34 cellular contexts compared by ENCODE assay signal in genomic region chr1:58200437-58200836, GRCh38.
DNase-seq lines count a peak whose midpoint lies in the region; ATAC-seq, FAIRE-seq and TF ChIP-seq lines count a peak whose summit lies in the region.
"Had no signal": no experiment of that assay in that cellular context is flagged by ENCODE, and none has a peak within 500 bp of the region (broad histone marks: within the 10 kb centered on the region; RNA-seq: fewer than 3 reads in every experiment).

No MANE protein-coding gene starts in this region.

- no peak overlapping the region for H2BK20ac ChIP-seq in IMR-90 (ENCODE audit: low read depth, low read length)

- no peak for TF ChIP-seq POLR2A in HepG2 (IDR thresholded peaks at IDR 0.05; ENCODE audit: insufficient read depth in 1 of 2, low read depth in 2 of 2, low read length in 2 of 2)
- no peak for TF ChIP-seq POLR2A in right lobe of liver (IDR thresholded peaks at IDR 0.05)
- TF ChIP-seq POLR2A in A549 (IDR thresholded peaks at IDR 0.05; ENCODE audit: low read length), result no peak
- no peak for TF ChIP-seq POLR2A in IMR-90 (IDR thresholded peaks at IDR 0.05; ENCODE audit: low read depth, low read length)
- no peak for TF ChIP-seq POLR2A in K562 (conservative IDR thresholded peaks at IDR 0.05)
- no peak for TF ChIP-seq POLR2A in GM12891 (IDR thresholded peaks at IDR 0.05; ENCODE audit: low read depth, low read length)

- TF ChIP-seq EP300 in HepG2 (IDR thresholded peaks at IDR 0.05; ENCODE audit: low read depth in 2 of 2, low read length in 2 of 2) (no peak), HepG2 (CRISPR knock-in tag; IDR thresholded peaks at IDR 0.05; ENCODE audit: borderline replicate concordance) (no peak), A549 (IDR thresholded peaks at IDR 0.05) (no peak), K562 (IDR thresholded peaks at IDR 0.05; ENCODE audit: low read length) (no peak)

- H2AK9ac ChIP-seq in IMR-90 (replicated peaks; ENCODE audit: low read depth, low read length, poor library complexity), result no peak overlapping the region

- no peak overlapping the region for H2BK15ac ChIP-seq in IMR-90 (ENCODE audit: low read depth, low read length)

- no peak overlapping the region for H2BK5ac ChIP-seq in IMR-90 (ENCODE audit: low read depth, low read length, poor library complexity, severe bottlenecking)

- intact Hi-C loops in HepG2 (cut with micrococcal nuclease; ENCODE audit: unreplicated experiment) (no loop called here), right lobe of liver (cut with DNase I) (no loop called here), IMR-90 (cut with micrococcal nuclease) (no loop called here), K562 (cut with micrococcal nuclease) (no loop called here)

- BruUV-seq in HepG2 (replicated peaks; lab: Mats Ljungman, UMichigan) (no TSS peak), IMR-90 (replicated peaks; lab: Mats Ljungman, UMichigan) (no TSS peak), K562 (replicated peaks; lab: Mats Ljungman, UMichigan) (no TSS peak)

- H2AFZ ChIP-seq in HepG2 (ENCODE audit: low read length), result no peak overlapping the region
- H2AFZ ChIP-seq in IMR-90 (replicated peaks; ENCODE audit: low read length, poor library complexity), result no peak overlapping the region
- no peak overlapping the region for H2AFZ ChIP-seq in K562 (ENCODE audit: low read depth, low read length)

- H3K27ac ChIP-seq in HepG2 (ENCODE audit: extremely low read length, insufficient read depth, low read length), result no peak overlapping the region
- H3K27ac ChIP-seq in right lobe of liver, result no peak overlapping the region
- no peak overlapping the region for H3K27ac ChIP-seq in A549
- no peak overlapping the region for H3K27ac ChIP-seq in IMR-90 (ENCODE audit: insufficient read depth, low read length)
- no peak overlapping the region for H3K27ac ChIP-seq in K562 (ENCODE audit: extremely low read depth, low read depth, low read length)
- H3K27ac ChIP-seq: 22Rv1; BLaER1; BLaER1 treated with 17β-estradiol and CSF1 and Interleukin-3, amounts not matched to agents 10 nM and 100 nM; C4-2B had no signal

- H3K9ac ChIP-seq in HepG2 (ENCODE audit: insufficient read depth, low read depth, low read length) (no peak overlapping the region), IMR-90 (ENCODE audit: low read depth, low read length) (no peak overlapping the region), K562 (ENCODE audit: insufficient read depth in 1 of 2, low read depth in 2 of 2, low read length in 2 of 2) (no peak overlapping the region)
- H3K9ac ChIP-seq: BLaER1; BLaER1 treated with 17β-estradiol and CSF1 and Interleukin-3, amounts not matched to agents 10 nM and 100 nM had no signal

- H3K9me3 ChIP-seq in HepG2 (ENCODE audit: low read length), result no peaks in the 10 kb centered on the region
- H3K9me3 ChIP-seq in right lobe of liver, result no peaks in the 10 kb centered on the region
- H3K9me3 ChIP-seq in A549, result no peaks in the 10 kb centered on the region
- H3K9me3 ChIP-seq in IMR-90 (ENCODE audit: control insufficient read depth, insufficient read depth, low read length), result no peaks in the 10 kb centered on the region
- no peaks in the 10 kb centered on the region for H3K9me3 ChIP-seq in K562 (replicated peaks; ENCODE audit: control insufficient read depth, insufficient read depth, low read depth, low read length)
- H3K9me3 ChIP-seq: BE2C; BLaER1; BLaER1 treated with 17β-estradiol and CSF1 and Interleukin-3, amounts not matched to agents 10 nM and 100 nM; Caco-2 had no signal

- H3K4me3 ChIP-seq in HepG2 (replicated peaks in 1 of 3; ENCODE audit: insufficient read depth in 1 of 3, low read depth in 2 of 3, low read length in 3 of 3), result no peak overlapping the region
- no peak overlapping the region for H3K4me3 ChIP-seq in right lobe of liver
- H3K4me3 ChIP-seq in A549, result no peak overlapping the region
- no peak overlapping the region for H3K4me3 ChIP-seq in IMR-90 (ENCODE audit: insufficient read depth, low read depth, low read length)
- no peak overlapping the region for H3K4me3 ChIP-seq in K562
- H3K4me3 ChIP-seq: BLaER1; BLaER1 treated with 17β-estradiol and CSF1 and Interleukin-3, amounts not matched to agents 10 nM and 100 nM had no signal

- H2BK120ac ChIP-seq in IMR-90 (ENCODE audit: low read depth, low read length), result no peak overlapping the region

- H3K4ac ChIP-seq in IMR-90 (ENCODE audit: low read depth, low read length), result no peak overlapping the region

- no peaks in the 10 kb centered on the region for H3K79me1 ChIP-seq in IMR-90 (ENCODE audit: low read depth in 1 of 2, low read length in 2 of 2)

- H4K8ac ChIP-seq in IMR-90 (ENCODE audit: low read depth in 2 of 2, low read length in 2 of 2), result no peak overlapping the region

- ATAC-seq in HepG2 (no peak), right lobe of liver (no peak), A549 (no peak), IMR-90 (ENCODE audit: low read depth) (no peak), K562 (no peak), HG03045 (IDR thresholded peaks at IDR 0.05; ENCODE audit: unreplicated experiment) (no peak)
- ATAC-seq: CD8-positive, alpha-beta T cell had no signal

- FAIRE-seq in HepG2 (lab: Jason Lieb, UNC) (no peak), A549 (lab: Jason Lieb, UNC) (no peak), K562 (lab: Jason Lieb, UNC) (no peak), GM12891 (lab: Jason Lieb, UNC) (no peak)
- FAIRE-seq: A204.1, D721Med had no signal

- H3K4me2 ChIP-seq in HepG2 (ENCODE audit: low read depth, low read length) (no peak overlapping the region), A549 (no peak overlapping the region), IMR-90 (ENCODE audit: low read depth, low read length) (no peak overlapping the region), K562 (ENCODE audit: insufficient read depth, low read length) (no peak overlapping the region)
- H3K4me2 ChIP-seq: BLaER1; BLaER1 treated with 17β-estradiol and CSF1 and Interleukin-3, amounts not matched to agents 10 nM and 100 nM had no signal

- DNase-seq in HepG2 (ENCODE audit: low spot score) (no peak), right lobe of liver (no peak), A549 (ENCODE audit: low read depth in 1 of 2, low spot score in 1 of 2) (no peak), IMR-90 (no peak), K562 (ENCODE audit: extremely low read depth in 1 of 4, low spot score in 3 of 4) (no peak), GM12891 (ENCODE audit: insufficient read length, low spot score) (no peak)
- DNase-seq in stimulated activated naive CD4-positive, alpha-beta T cell treated with Interleukin-2 at 50 U/mL for 16 hours (lab: John Stamatoyannopoulos, UW), result no peak
- DNase-seq: 8988T; ACHN; AML-193; BE2C; C1 segment of cervical spinal cord; Caco-2; Calu3; CD4-positive, alpha-beta memory T cell; CD4-positive, alpha-beta T cell; CD4-positive, CD25-positive, alpha-beta regulatory T cell; CD8-positive, alpha-beta memory T cell; CD8-positive, alpha-beta T cell; COR-L47; DMS 273 treated with DMSO at 0.1 percent for 48 hours; DMS153; DMS53; DMS79; DMS79 treated with DMSO at 0.1 percent for 48 hours; DND-41; EL had no signal

- H3K4me1 ChIP-seq in HepG2 (ENCODE audit: insufficient read depth, low read length), result no peaks in the 10 kb centered on the region
- peaks cover 0 to 11% (median 2%) of the 10 kb centered on the region in 4 donors for H3K4me1 ChIP-seq in right lobe of liver
- H3K4me1 ChIP-seq in A549, result no peaks in the 10 kb centered on the region
- H3K4me1 ChIP-seq in IMR-90 (ENCODE audit: control insufficient read depth, insufficient read depth, low read length), result no peaks in the 10 kb centered on the region
- no peaks in the 10 kb centered on the region for H3K4me1 ChIP-seq in K562 (replicated peaks in 1 of 2; ENCODE audit: control insufficient read depth in 2 of 2, insufficient read depth in 2 of 2, low read length in 2 of 2)
- H3K4me1 ChIP-seq: BE2C; BLaER1; BLaER1 treated with 17β-estradiol and CSF1 and Interleukin-3, amounts not matched to agents 10 nM and 100 nM; Caco-2 had no signal

- dilution Hi-C loops in IMR-90 (cut with HindIII; ENCODE audit: low sequenced_read_pairs, unreplicated experiment), result no loop called here

- H3K27me3 ChIP-seq in HepG2 (ENCODE audit: control insufficient read depth in 1 of 2, insufficient read depth in 2 of 2, low read length in 2 of 2), result no peaks in the 10 kb centered on the region
- H3K27me3 ChIP-seq in right lobe of liver, result no peaks in the 10 kb centered on the region
- no peaks in the 10 kb centered on the region for H3K27me3 ChIP-seq in IMR-90 (ENCODE audit: control insufficient read depth, insufficient read depth, low read length)
- no peaks in the 10 kb centered on the region for H3K27me3 ChIP-seq in K562 (ENCODE audit: control insufficient read depth in 2 of 2, insufficient read depth in 2 of 2, low read length in 2 of 2)
- H3K27me3 ChIP-seq: BE2C; BLaER1; BLaER1 treated with 17β-estradiol and CSF1 and Interleukin-3, amounts not matched to agents 10 nM and 100 nM had no signal

- no peak overlapping the region for H3K18ac ChIP-seq in IMR-90 (ENCODE audit: low read depth, low read length)

- in situ Hi-C loops in HepG2 (cut with HindIII; ENCODE audit: extremely low pct_ligation_motif_present, low pct_unique_long_range_greater_than_20kb), result no loop called here
- in situ Hi-C loops in IMR-90 (cut with MboI; ENCODE audit: low sequenced_read_pairs), result no loop called here
- in situ Hi-C loops in K562 (cut with MboI), result no loop called here

- no peak overlapping the region for H2AK5ac ChIP-seq in IMR-90 (ENCODE audit: low read depth, low read length)

- H3K36me3 ChIP-seq in HepG2 (replicated peaks in 1 of 2; ENCODE audit: control insufficient read depth in 1 of 2, insufficient read depth in 2 of 2, low read length in 2 of 2) (no peaks in the 10 kb centered on the region), right lobe of liver (no peaks in the 10 kb centered on the region), IMR-90 (ENCODE audit: control insufficient read depth, insufficient read depth, low read length) (no peaks in the 10 kb centered on the region), K562 (ENCODE audit: control insufficient read depth, insufficient read depth, low read length) (no peaks in the 10 kb centered on the region)
- H3K36me3 ChIP-seq: BE2C; BLaER1; BLaER1 treated with 17β-estradiol and CSF1 and Interleukin-3, amounts not matched to agents 10 nM and 100 nM had no signal

- H4K20me1 ChIP-seq in HepG2 (ENCODE audit: insufficient read depth, low read length) (no peaks in the 10 kb centered on the region), IMR-90 (ENCODE audit: insufficient read depth, low read length) (no peaks in the 10 kb centered on the region), K562 (replicated peaks; ENCODE audit: control insufficient read depth, insufficient read depth, low read length) (no peaks in the 10 kb centered on the region)
- H4K20me1 ChIP-seq: BLaER1; BLaER1 treated with 17β-estradiol and CSF1 and Interleukin-3, amounts not matched to agents 10 nM and 100 nM had no signal

- no peak overlapping the region for H4K91ac ChIP-seq in IMR-90 (ENCODE audit: insufficient read depth, low read depth, low read length)

- H3K23ac ChIP-seq in IMR-90 (ENCODE audit: low read depth, low read length), result no peak overlapping the region

- H3K79me2 ChIP-seq in HepG2 (ENCODE audit: insufficient read depth, low read length) (no peaks in the 10 kb centered on the region), K562 (ENCODE audit: control insufficient read depth, insufficient read depth, low read length) (no peaks in the 10 kb centered on the region)

- TF ChIP-seq RAD21 in HepG2 (CRISPR knock-in tag; IDR thresholded peaks at IDR 0.05) (no peak), A549 (conservative IDR thresholded peaks at IDR 0.05 in 1 of 2, IDR thresholded peaks at IDR 0.05 in 1 of 2) (no peak), IMR-90 (IDR thresholded peaks at IDR 0.05; ENCODE audit: low read length) (no peak), K562 (CRISPR knock-in tag; conservative IDR thresholded peaks at IDR 0.05 in 1 of 2, IDR thresholded peaks at IDR 0.05 in 1 of 2) (no peak)

- TF ChIP-seq CTCF in HepG2 (CRISPR knock-in tag; IDR thresholded peaks at IDR 0.05) (no peak), right lobe of liver (IDR thresholded peaks at IDR 0.05) (no peak), A549 (IDR thresholded peaks at IDR 0.05) (no peak), IMR-90 (conservative IDR thresholded peaks at IDR 0.05; ENCODE audit: low read depth, low read length) (no peak), K562 (IDR thresholded peaks at IDR 0.05 in 2 of 3, conservative IDR thresholded peaks at IDR 0.05 in 1 of 3; ENCODE audit: insufficient read depth in 2 of 3, low read depth in 1 of 3, low read length in 3 of 3) (no peak)

- no peak overlapping the region for H3K56ac ChIP-seq in IMR-90 (ENCODE audit: extremely low read depth, insufficient read depth, low read length)

- CTCF ChIA-PET in HepG2 (lab: Yijun Ruan, JAX; ENCODE audit: low intra/inter-chr PET ratio, low total read pairs), result no interaction called here
- CTCF ChIA-PET in A549 (lab: Yijun Ruan, JAX), result no interaction called here
- CTCF ChIA-PET in IMR-90 (lab: Yijun Ruan, JAX), result no interaction called here
- CTCF ChIA-PET in K562 (lab: Yijun Ruan, JAX; ENCODE audit: low intra/inter-chr PET ratio), result no interaction called here

- no peak overlapping the region for H4K5ac ChIP-seq in IMR-90 (ENCODE audit: low read depth, low read length)

- H3K14ac ChIP-seq in IMR-90 (replicated peaks; ENCODE audit: low read depth, low read length), result no peak overlapping the region

- H3K9me1 ChIP-seq in IMR-90 (ENCODE audit: insufficient read depth, low read length) (no peaks in the 10 kb centered on the region), K562 (ENCODE audit: control insufficient read depth, insufficient read depth, low read length) (no peaks in the 10 kb centered on the region)

- POLR2A ChIA-PET in HepG2 (lab: Yijun Ruan, JAX) (no interaction called here), A549 (lab: Yijun Ruan, JAX) (no interaction called here), IMR-90 (lab: Charles Lee; ENCODE audit: unreplicated experiment) (no interaction called here), K562 (lab: Yijun Ruan, JAX) (interaction anchor here (0.6 kb wide), 1 partner anchor 1537 kb away, joined by 4 read pairs; no protein-coding TSS in a partner anchor)

Comparison
In these comparisons a context has a peak if more than half of its experiments do, and no peak if none do; other contexts are left out.
1. Of the 241 proteins assayed by ChIP-seq in both HepG2 and K562: peak only in HepG2: none; only in K562: none; in both: MAFF and MAFK; in neither: 239.